In genomic region chr9:136050706-136051567, GRCh38 we compare ENCODE assay signal across 8 cellular contexts. TPM values are rescaled to one million over a fixed set of nuclear protein-coding genes. Genes with fewer than 3 reads are reported as not detected.
DNase-seq lines count a peak whose midpoint lies in the region; ATAC-seq and TF ChIP-seq lines count a peak whose summit lies in the region.

No MANE protein-coding gene starts in this region.

- peaks cover 8 to 32% of the 10 kb centered on the region in 2 donors for H3K4me1 ChIP-seq in esophagus (ENCODE audit: control insufficient read depth in 2 of 2, insufficient read depth in 2 of 2, low read length in 1 of 2)

- peaks cover 27% of the 10 kb centered on the region for H3K4me1 Mint-ChIP-seq in nephron progenitor cell

- ATAC-seq in HG03196 (IDR thresholded peaks at IDR 0.05; ENCODE audit: unreplicated experiment) (no peak), HG03139 (IDR thresholded peaks at IDR 0.05; ENCODE audit: unreplicated experiment) (no peak)

- POLR2A ChIA-PET in AG04450 (lab: Yijun Ruan, JAX), result interaction anchor here (0.6 to 2.0 kb wide), 4 partner anchors 14 to 1685 kb away, joined by 3 to 12 read pairs (median 4); no protein-coding TSS in a partner anchor

- H3K4me3 Mint-ChIP-seq in nephron progenitor cell, result peak overlapping the region; percentile 55

- H3K27ac ChIP-seq in AG04450 (ENCODE audit: low read depth, low read length) (peak overlapping the region; percentile 39), esophagus (ENCODE audit: low read depth in 2 of 2, low read length in 1 of 2) (peak overlapping the region; percentile 0 to 57)

- DNase-seq in AG04450 (ENCODE audit: low read depth, low spot score), result no peak
- DNase-seq in MG63, result no peak
- DNase-seq in nephron progenitor cell, result peak; percentile 56
- DNase-seq in HuH-7.5 (ENCODE audit: low spot score), result no peak
- DNase-seq in activated effector memory CD4-positive, alpha-beta T cell treated with anti-CD3 and anti-CD28 coated beads, Interleukin-2, amount 50 U/mL, for 16 hours, result no peak

- H3K9me3 Mint-ChIP-seq in nephron progenitor cell, result no peaks in the 10 kb centered on the region

- CTCF ChIA-PET in AG04450 (lab: Charles Lee), result no interaction called here

- H3K36me3 Mint-ChIP-seq in nephron progenitor cell (ENCODE audit: low read depth), result no peaks in the 10 kb centered on the region

- no peak for TF ChIP-seq CTCF in AG04450 (IDR thresholded peaks at IDR 0.05; ENCODE audit: low read depth, low read length)
- no peak for TF ChIP-seq CTCF in nephron progenitor cell (IDR thresholded peaks at IDR 0.05)

- no peak overlapping the region for H3K27ac Mint-ChIP-seq in nephron progenitor cell

- H3K4me3 ChIP-seq in AG04450 (ENCODE audit: low read depth, low read length) (peak overlapping the region; percentile 67), MG63 (peak overlapping the region; percentile 52), esophagus (ENCODE audit: low read depth in 1 of 2, low read length in 2 of 2) (peak overlapping the region; percentile 46 to 47)

- H3K36me3 ChIP-seq in MG63, result peaks cover 30% of the 10 kb centered on the region
- peaks cover 0 to 23% of the 10 kb centered on the region in 2 donors for H3K36me3 ChIP-seq in esophagus (ENCODE audit: control insufficient read depth in 2 of 2, insufficient read depth in 2 of 2, low read length in 1 of 2)

- H3K9me3 ChIP-seq in AG04450 (ENCODE audit: control insufficient read depth, insufficient read depth, low read length), result peaks cover 4% of the 10 kb centered on the region; the same call in 1 of the 2 replicates
- H3K9me3 ChIP-seq in MG63, result no peaks in the 10 kb centered on the region
- H3K9me3 ChIP-seq in esophagus (ENCODE audit: control insufficient read depth in 2 of 2, insufficient read depth in 1 of 2, low read depth in 1 of 2, low read length in 1 of 2), result no peaks in the 10 kb centered on the region

- 13 to 16% methylated on average over 57 to 66 of the region's 66 CpGs for whole genome bisulfite sequencing in esophagus, 2 donors

- H3K27me3 ChIP-seq in AG04450 (ENCODE audit: control insufficient read depth, insufficient read depth, low read length) (no peaks in the 10 kb centered on the region), MG63 (no peaks in the 10 kb centered on the region), esophagus (ENCODE audit: control insufficient read depth in 1 of 2, insufficient read depth in 2 of 2, low read length in 2 of 2) (no peaks in the 10 kb centered on the region)

- peaks cover 29% of the 10 kb centered on the region for H3K27me3 Mint-ChIP-seq in nephron progenitor cell (ENCODE audit: low read depth, poor library complexity)

RNA-seq across cellular contexts. Expression of gene NACC2, which starts 44.2 kb away (rescaled TPM):
- polyA plus RNA-seq in AG04450 (2011; rRNA removed) (11.7 and 12.2 TPM in 2 replicates), esophagus (1 to 10 TPM; 3.2 to 4.5 TPM)
- polyA minus RNA-seq in AG04450 (2011; rRNA and poly(A)+ RNA removed), result 12.9 and 14.1 TPM in 2 replicates
- total RNA-seq in MG63 (2014; rRNA removed; shearing (Covaris generic); ENCODE audit: low replicate concordance), result 13.4 and 22.4 TPM in 2 replicates
